Comparison of ENCODE assay signal across 1 cellular context in genomic region chr4:166816901-166817300, GRCh38.
TF ChIP-seq lines count a peak whose summit lies in the region.

No MANE protein-coding gene starts in this region.

TF ChIP-seq in H1, 55 proteins besides CTCF, POLR2A, EP300 and RAD21 (continued from another document):
- TF ChIP-seq CHD1 (IDR thresholded peaks at IDR 0.05; ENCODE audit: low read depth, low read length) (no peak), KDM1A (IDR thresholded peaks at IDR 0.05; ENCODE audit: borderline replicate concordance, low read length) (no peak), ZNF274 (IDR thresholded peaks at IDR 0.05; ENCODE audit: borderline replicate concordance, extremely low read depth, low read length) (no peak), KDM5A (IDR thresholded peaks at IDR 0.05; ENCODE audit: low read length) (no peak), CHD2 (IDR thresholded peaks at IDR 0.05; ENCODE audit: low read length) (no peak), EZH2 (IDR thresholded peaks at IDR 0.05; ENCODE audit: low read depth, low read length, severe bottlenecking) (no peak), NANOG (IDR thresholded peaks at IDR 0.05; ENCODE audit: insufficient read depth, low read depth, low read length, poor library complexity, severe bottlenecking) (no peak), SRF (IDR thresholded peaks at IDR 0.05; ENCODE audit: low read depth, low read length) (no peak), GTF2F1 (IDR thresholded peaks at IDR 0.05; ENCODE audit: borderline replicate concordance, low read depth, low read length) (no peak), HDAC6 (IDR thresholded peaks at IDR 0.05; ENCODE audit: low read depth, low read length) (no peak), PHF8 (conservative IDR thresholded peaks at IDR 0.05; ENCODE audit: low read depth, low read length) (no peak)
